ENCODE assay signal across 10 cellular contexts in genomic region chr15:99253381-99254090, GRCh38. TPM values are rescaled to one million over a fixed set of nuclear protein-coding genes. Genes with fewer than 3 reads are reported as not detected.
DNase-seq lines count a peak whose midpoint lies in the region; TF ChIP-seq lines count a peak whose summit lies in the region.
"Had no signal": no experiment of that assay in that cellular context is flagged by ENCODE, and none has a peak within 500 bp of the region (broad histone marks: within the 10 kb centered on the region; RNA-seq: fewer than 3 reads in every experiment).

No MANE protein-coding gene starts in this region.

- H4K20me1 ChIP-seq in fibroblast of lung (ENCODE audit: control insufficient read depth, extremely low read depth, insufficient read depth, low read length): no peaks in the 10 kb centered on the region

- intact Hi-C loops in ovary (cut with DNase I): no loop called here
- intact Hi-C loops in vagina (cut with DNase I): no loop called here

- no peak for TF ChIP-seq CTCF in AG09309 (IDR thresholded peaks at IDR 0.05; ENCODE audit: control insufficient read depth, insufficient read depth, low read depth, low read length, missing control alignments)
- no peak for TF ChIP-seq CTCF in GM20000 (IDR thresholded peaks at IDR 0.05; ENCODE audit: extremely low read depth, missing control alignments)
- peak in 1 of 2 donors; percentile 9 for TF ChIP-seq CTCF in fibroblast of lung (conservative IDR thresholded peaks at IDR 0.05 in 1 of 2, IDR thresholded peaks at IDR 0.05 in 1 of 2; ENCODE audit: low read depth in 1 of 2, low read length in 2 of 2)
- no peak for TF ChIP-seq CTCF in ovary (IDR thresholded peaks at IDR 0.05)
- TF ChIP-seq CTCF in vagina (IDR thresholded peaks at IDR 0.05): no peak

- WGBS in ovary, 3 donors: 94 to 98% (median 96%) methylated on average over 6 of the region's 6 CpGs

- no peaks in the 10 kb centered on the region for H3K9me3 ChIP-seq in fibroblast of lung (ENCODE audit: control insufficient read depth, insufficient read depth, low read depth, low read length)
- H3K9me3 ChIP-seq in ovary: no peaks in the 10 kb centered on the region
- no peaks in the 10 kb centered on the region for H3K9me3 ChIP-seq in vagina

- H3K4me2 ChIP-seq in fibroblast of lung (ENCODE audit: extremely low read depth, insufficient read depth, low read length): peak overlapping the region; percentile 46

- H2AFZ ChIP-seq in fibroblast of lung (ENCODE audit: low read length): no peak overlapping the region

- no peak overlapping the region for H3K9ac ChIP-seq in fibroblast of lung (ENCODE audit: insufficient read depth, low read length)

- DNase-seq in AG09309 (ENCODE audit: low read depth): peak; percentile 57
- peak; percentile 30 for DNase-seq in GM20000 (ENCODE audit: low spot score)
- DNase-seq in SW480 (ENCODE audit: low spot score): peak; percentile 52
- peak; percentile 59 to 94 for DNase-seq in fibroblast of lung (ENCODE audit: low read depth in 2 of 2)
- DNase-seq in NCI-H187 treated with DMSO at 0.1 percent for 48 hours (lab: John Stamatoyannopoulos, UW): no peak
- DNase-seq in ovary: no peak
- DNase-seq in vagina (ENCODE audit: extremely low spot score in 2 of 2): no peak
- DNase-seq in NCI-H446 (lab: John Stamatoyannopoulos, UW): no peak
- DNase-seq: effector memory CD8-positive, alpha-beta T cell; MM.1S had no signal

- H3K36me3 ChIP-seq in fibroblast of lung (ENCODE audit: control insufficient read depth, insufficient read depth, low read length) (peaks cover 2% of the 10 kb centered on the region), ovary (no peaks in the 10 kb centered on the region), vagina (no peaks in the 10 kb centered on the region)

- peaks cover 3% of the 10 kb centered on the region for H3K79me2 ChIP-seq in fibroblast of lung (ENCODE audit: control insufficient read depth, insufficient read depth, low read length)

- H3K4me1 ChIP-seq in fibroblast of lung (ENCODE audit: control insufficient read depth, extremely low read depth, insufficient read depth, low read length): peaks cover 7% of the 10 kb centered on the region
- no peaks in the 10 kb centered on the region for H3K4me1 ChIP-seq in ovary (ENCODE audit: insufficient read depth)
- peaks cover 19% of the 10 kb centered on the region for H3K4me1 ChIP-seq in vagina

- no peak for TF ChIP-seq POLR2A in ovary (IDR thresholded peaks at IDR 0.05)
- no peak for TF ChIP-seq POLR2A in vagina (IDR thresholded peaks at IDR 0.05)

- H3K27ac ChIP-seq in fibroblast of lung (ENCODE audit: insufficient read depth, low read length): no peak overlapping the region
- H3K27ac ChIP-seq in ovary: no peak overlapping the region
- H3K27ac ChIP-seq in vagina: no peak overlapping the region

- TF ChIP-seq EP300 in ovary (IDR thresholded peaks at IDR 0.05): no peak

- H3K27me3 ChIP-seq in fibroblast of lung (ENCODE audit: control insufficient read depth, insufficient read depth, low read length) (no peaks in the 10 kb centered on the region), ovary (no peaks in the 10 kb centered on the region), vagina (no peaks in the 10 kb centered on the region)

- H3K4me3 ChIP-seq in AG09309 (ENCODE audit: control insufficient read depth, low read depth, low read length) (no peak overlapping the region), fibroblast of lung (replicated peaks in 1 of 4; ENCODE audit: control extremely low read depth in 1 of 4, insufficient read depth in 1 of 4, low read depth in 3 of 4, low read length in 4 of 4) (peak overlapping the region in 2 of 4 experiments; percentile 8 to 10), ovary (no peak overlapping the region), vagina (no peak overlapping the region)

RNA-seq across cellular contexts. Expression of gene LRRC28, which starts 2.3 kb away (rescaled TPM):
- total RNA-seq in fibroblast of lung: 10.0 and 20.1 TPM in 2 replicates
- polyA plus RNA-seq in fibroblast of lung: 23.8 and 26.3 TPM in 2 replicates
- polyA plus RNA-seq in fibroblast of lung (2012): 14.5 and 14.6 TPM in 2 replicates
- 9.7 and 12.5 TPM in 2 replicates for polyA minus RNA-seq in fibroblast of lung (ENCODE audit: low replicate concordance)
- total RNA-seq in ovary: 10 to 100 TPM; 16.6 to 39.7 (median 19.6) TPM
- polyA plus RNA-seq in ovary: 10 to 100 TPM; 11.3 to 33.8 TPM
- total RNA-seq in vagina: 23.8 TPM

RNA-seq across cellular contexts. Expression of gene TTC23, which starts 4.2 kb away (rescaled TPM):
- 25.7 and 30.4 TPM in 2 replicates for total RNA-seq in fibroblast of lung
- 3.5 and 4.1 TPM in 2 replicates for polyA plus RNA-seq in fibroblast of lung
- polyA plus RNA-seq in fibroblast of lung (2012): 9.3 and 13.2 TPM in 2 replicates
- polyA minus RNA-seq in fibroblast of lung (ENCODE audit: low replicate concordance): 4.9 and 16.3 TPM in 2 replicates
- 10 to 100 TPM; 15.9 to 31.0 (median 25.8) TPM for total RNA-seq in ovary
- polyA plus RNA-seq in ovary: 10 to 100 TPM; 17.2 to 35.8 TPM
- total RNA-seq in vagina: 64.1 TPM

Comparison
In these comparisons a context has a peak if more than half of its experiments do, and no peak if none do; other contexts are left out.
1. DNase-seq: peak in AG09309 (single experiment), GM20000 (single experiment), SW480 (single experiment) and fibroblast of lung (2 of 2); none in NCI-H187 treated with DMSO at 0.1 percent for 48 hours (single experiment), ovary (0 of 5), vagina (0 of 2) and NCI-H446 (0 of 2).